14 cellular contexts compared by ENCODE assay signal in the genomic region with DNA sequence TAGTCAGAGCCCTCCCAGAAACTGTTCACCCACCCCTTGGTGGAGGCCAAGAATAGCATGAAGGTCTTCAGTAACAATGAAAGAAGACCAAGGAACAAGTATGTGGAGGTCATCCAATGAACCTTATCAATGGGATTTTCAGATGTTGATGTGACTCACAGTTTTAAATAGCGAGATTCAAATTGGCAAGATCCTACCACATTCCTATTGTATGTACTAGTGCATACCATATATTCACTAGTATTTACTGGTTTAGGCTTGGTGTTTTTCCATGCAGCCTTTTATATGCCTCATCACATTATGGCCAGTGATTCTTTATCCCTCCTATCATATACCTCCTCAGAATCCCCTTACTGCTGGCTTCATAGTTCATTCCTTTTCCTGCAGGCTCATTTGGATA. TPM values are rescaled to one million over a fixed set of nuclear protein-coding genes. Genes with fewer than 3 reads are reported as not detected.
A peak's percentile ranks its signal among the peaks of the same experiment; 100 is the strongest.
DNase-seq lines count a peak whose midpoint lies in the region; ATAC-seq and TF ChIP-seq lines count a peak whose summit lies in the region.
"Had no signal": no experiment of that assay in that cellular context is flagged by ENCODE, and none has a peak within 500 bp of the region (broad histone marks: within the 10 kb centered on the region; RNA-seq: fewer than 3 reads in every experiment).

No MANE protein-coding gene starts in this region.

- H3K79me2 ChIP-seq in ACC112 (ENCODE audit: control insufficient read depth, insufficient read depth, low read length, unreplicated experiment): no peaks in the 10 kb centered on the region

- H3K9me3 ChIP-seq in testis (no peaks in the 10 kb centered on the region), Peyer's patch (no peaks in the 10 kb centered on the region)

- no peak for TF ChIP-seq POLR2A in testis (IDR thresholded peaks at IDR 0.05)
- TF ChIP-seq POLR2A in Peyer's patch (IDR thresholded peaks at IDR 0.05): no peak

- H3K4me3 ChIP-seq in ACC112 (ENCODE audit: low read depth, low read length): no peak overlapping the region
- no peak overlapping the region for H3K4me3 ChIP-seq in astrocyte of the spinal cord (ENCODE audit: low read depth, low read length)
- H3K4me3 ChIP-seq in testis: no peak overlapping the region
- no peak overlapping the region for H3K4me3 ChIP-seq in Peyer's patch

- H3K27ac ChIP-seq in ACC112 (ENCODE audit: low read depth, low read length) (peak overlapping the region; percentile 7; the same call in 1 of the 2 replicates), testis (no peak overlapping the region), Peyer's patch (no peak overlapping the region)

- peaks cover 4% of the 10 kb centered on the region; the same call in 1 of the 2 replicates for H3K36me3 ChIP-seq in ACC112 (ENCODE audit: insufficient read depth, low read length)
- H3K36me3 ChIP-seq in testis (ENCODE audit: low read depth, missing control alignments): no peaks in the 10 kb centered on the region
- peaks cover 0 to 30% (median 0%) of the 10 kb centered on the region in 3 donors for H3K36me3 ChIP-seq in Peyer's patch

- ATAC-seq in GM18868 (IDR thresholded peaks at IDR 0.05; ENCODE audit: unreplicated experiment): no peak
- ATAC-seq: Right ventricle myocardium inferior had no signal

- in situ Hi-C loops in astrocyte of the spinal cord (cut with HindIII; ENCODE audit: low sequenced_read_pairs): no loop called here

- peak; percentile 100 for DNase-seq in HS-5 (ENCODE audit: low read depth)
- DNase-seq in astrocyte of the spinal cord (ENCODE audit: low read depth, low spot score): peak; percentile 81
- peak; percentile 55 for DNase-seq in foreskin melanocyte
- no peak for DNase-seq in testis
- no peak for DNase-seq in Peyer's patch
- DNase-seq in GDM1 (lab: John Stamatoyannopoulos, UW): no peak
- DNase-seq: activated CD4-positive, alpha-beta T cell treated with anti-CD3 and anti-CD28 coated beads for 48 hours; activated T-cell treated with anti-CD3 and anti-CD28 coated beads, Interleukin-2, amount 50 U/mL, for 1 hour; NCI-H2029; small intestine; stimulated activated naive CD4-positive, alpha-beta T cell treated with Interleukin-2 at 50 U/mL for 16 hours had no signal

- H3K27me3 ChIP-seq in ACC112 (ENCODE audit: insufficient read depth, low read length): no peaks in the 10 kb centered on the region
- no peaks in the 10 kb centered on the region for H3K27me3 ChIP-seq in testis
- no peaks in the 10 kb centered on the region for H3K27me3 ChIP-seq in Peyer's patch

- TF ChIP-seq CTCF in astrocyte of the spinal cord (IDR thresholded peaks at IDR 0.05; ENCODE audit: low read depth, low read length) (no peak), testis (IDR thresholded peaks at IDR 0.05) (no peak), Peyer's patch (IDR thresholded peaks at IDR 0.05) (no peak)

- H3K4me1 ChIP-seq in ACC112 (ENCODE audit: control insufficient read depth, insufficient read depth, low read length, unreplicated experiment) (peaks cover 22% of the 10 kb centered on the region), testis (no peaks in the 10 kb centered on the region), Peyer's patch (no peaks in the 10 kb centered on the region)

- no peak overlapping the region for H2AFZ ChIP-seq in ACC112 (ENCODE audit: low read length, unreplicated experiment)

- WGBS in testis, 2 donors: 43 to 49% methylated on average over 1 of the region's 1 CpG

- intact Hi-C loops in testis (cut with DNase I; ENCODE audit: low total_unique reads): no loop called here

RNA-seq across cellular contexts. Expression of gene ITGB8, which starts 54.4 kb away (rescaled TPM):
- total RNA-seq in testis (100 to 1,000 TPM; 104 to 111 TPM), Peyer's patch (10 to 100 TPM; 20.6 to 45.8 (median 32.7) TPM)
- polyA plus RNA-seq in testis (ENCODE audit: insufficient read depth, low read depth, low replicate concordance): 9.5 TPM

Comparison
In these comparisons a context has a peak if more than half of its experiments do, and no peak if none do; other contexts are left out.
1. DNase-seq: peak in HS-5 (single experiment), astrocyte of the spinal cord (single experiment) and foreskin melanocyte (single experiment); none in testis (single experiment), Peyer's patch (0 of 3) and GDM1 (single experiment).